In genomic region chr12:65524666-65525065, GRCh38 we compare ENCODE assay signal across 20 cellular contexts.
A peak's percentile ranks its signal among the peaks of the same experiment; 100 is the strongest.
DNase-seq lines count a peak whose midpoint lies in the region; FAIRE-seq and TF ChIP-seq lines count a peak whose summit lies in the region.
"Had no signal": no experiment of that assay in that cellular context is flagged by ENCODE, and none has a peak within 500 bp of the region (broad histone marks: within the 10 kb centered on the region; RNA-seq: fewer than 3 reads in every experiment).

No MANE protein-coding gene starts in this region.

- no peaks in the 10 kb centered on the region for H3K27me3 ChIP-seq in brain microvascular endothelial cell (replicated peaks)
- H3K27me3 ChIP-seq: gastrocnemius medialis, neutrophil, vagina had no signal

- no peak for TF ChIP-seq CTCF in AG09319 (IDR thresholded peaks at IDR 0.05; ENCODE audit: low read depth, low read length)
- no peak for TF ChIP-seq CTCF in brain microvascular endothelial cell (IDR thresholded peaks at IDR 0.05; ENCODE audit: low read depth, low read length, missing control alignments)
- no peak for TF ChIP-seq CTCF in CD14-positive monocyte (IDR thresholded peaks at IDR 0.05)

- H3K4me3 Mint-ChIP-seq in CD14-positive monocyte, result no peak overlapping the region
- H3K4me3 Mint-ChIP-seq: activated CD4-positive, alpha-beta memory T cell treated with anti-CD3 and anti-CD28 coated beads, Interleukin-2, amount 10 ng/mL, durations not matched to agents 7 days and 5 days had no signal

- no peaks in the 10 kb centered on the region for H3K36me3 ChIP-seq in brain microvascular endothelial cell (replicated peaks)
- H3K36me3 ChIP-seq: gastrocnemius medialis, neutrophil, vagina had no signal

- no peak overlapping the region for H3K4me3 ChIP-seq in brain microvascular endothelial cell (ENCODE audit: low read depth, low read length)
- H3K4me3 ChIP-seq: gastrocnemius medialis, vagina had no signal

- DNase-seq in AG09319 (ENCODE audit: extremely low read depth, low read depth) (peak; percentile 69), HTR-8/SVneo (ENCODE audit: insufficient read length, low spot score) (peak; percentile 35), brain microvascular endothelial cell (peak; percentile 82), hepatic stellate cell (ENCODE audit: low spot score) (peak; percentile 46), SK-N-DZ (ENCODE audit: low spot score) (no peak), NCI-H2171 (lab: John Stamatoyannopoulos, UW) (no peak), CD14-positive monocyte (ENCODE audit: low spot score) (no peak)
- no peak for DNase-seq in stimulated activated naive CD4-positive, alpha-beta T cell (lab: John Stamatoyannopoulos, UW)
- DNase-seq: activated CD4-positive, alpha-beta memory T cell treated with anti-CD3 and anti-CD28 coated beads, Interleukin-2, amount 10 ng/mL, durations not matched to agents 7 days and 5 days; anterior cingulate cortex; DMS 273 treated with DMSO at 0.1 percent for 48 hours; gastrocnemius medialis; mesendoderm; NCI-H1930; NCI-H774; stimulated activated naive CD4-positive, alpha-beta T cell treated with Interleukin-2 at 50 U/mL for 16 hours; T1000 had no signal

- FAIRE-seq in HTR-8/SVneo (lab: Jason Lieb, UNC), result no peak

- H3K27me3 Mint-ChIP-seq in CD14-positive monocyte (ENCODE audit: low read depth in 3 of 3), result peaks cover 0 to 2% (median 2%) of the 10 kb centered on the region in 3 donors
- H3K27me3 Mint-ChIP-seq: activated CD4-positive, alpha-beta memory T cell treated with anti-CD3 and anti-CD28 coated beads, Interleukin-2, amount 10 ng/mL, durations not matched to agents 7 days and 5 days had no signal

- H3K36me3 Mint-ChIP-seq in CD14-positive monocyte, result no peaks in the 10 kb centered on the region

- intact Hi-C loops in CD14-positive monocyte (cut with micrococcal nuclease), result no loop called here

- H3K27ac Mint-ChIP-seq in CD14-positive monocyte, result no peak overlapping the region
- H3K27ac Mint-ChIP-seq: activated CD4-positive, alpha-beta memory T cell treated with anti-CD3 and anti-CD28 coated beads, Interleukin-2, amount 10 ng/mL, durations not matched to agents 7 days and 5 days had no signal

- peak overlapping the region; percentile 84 for H3K27ac ChIP-seq in brain microvascular endothelial cell
- H3K27ac ChIP-seq: gastrocnemius medialis, HL-60, neutrophil, vagina had no signal

- H3K4me1 Mint-ChIP-seq in CD14-positive monocyte, result no peaks in the 10 kb centered on the region
- H3K4me1 Mint-ChIP-seq: activated CD4-positive, alpha-beta memory T cell treated with anti-CD3 and anti-CD28 coated beads, Interleukin-2, amount 10 ng/mL, durations not matched to agents 7 days and 5 days had no signal

- in situ Hi-C loops in brain microvascular endothelial cell (cut with HindIII; ENCODE audit: low pct_ligation_motif_present, low sequenced_read_pairs), result no loop called here

- peaks cover 2 to 10% (median 5%) of the 10 kb centered on the region in 7 donors for H3K9me3 Mint-ChIP-seq in CD14-positive monocyte
- H3K9me3 Mint-ChIP-seq: activated CD4-positive, alpha-beta memory T cell treated with anti-CD3 and anti-CD28 coated beads, Interleukin-2, amount 10 ng/mL, durations not matched to agents 7 days and 5 days had no signal

Comparison
In these comparisons a context has a peak if more than half of its experiments do, and no peak if none do; other contexts are left out.
1. DNase-seq: peak in AG09319 (single experiment), HTR-8/SVneo (single experiment), brain microvascular endothelial cell (single experiment) and hepatic stellate cell (single experiment); none in SK-N-DZ (single experiment), stimulated activated naive CD4-positive, alpha-beta T cell (0 of 6), NCI-H2171 (single experiment) and CD14-positive monocyte (single experiment).